ENCODE assay signal across 27 cellular contexts in the genomic region with DNA sequence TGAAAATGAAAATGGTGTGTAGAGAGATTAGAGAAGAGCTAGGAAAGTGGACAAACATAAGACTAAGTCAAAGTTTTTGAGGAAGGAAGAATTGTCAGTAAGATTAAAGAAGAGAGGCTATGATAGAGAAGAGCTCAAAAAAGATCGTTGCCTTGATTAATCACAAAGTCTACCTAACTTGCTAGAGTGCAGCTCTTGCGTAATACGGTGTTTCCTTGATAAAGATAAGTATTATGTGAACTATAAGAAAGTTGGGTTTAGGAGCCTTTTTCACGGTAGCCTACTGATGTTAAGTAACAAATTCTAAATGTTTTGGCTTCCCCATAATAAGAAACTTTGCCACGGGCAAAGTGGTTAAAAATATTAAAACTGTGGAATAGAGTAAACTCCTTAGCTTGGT.
"Had no signal": no experiment of that assay in that cellular context is flagged by ENCODE, and none has a peak within 500 bp of the region (broad histone marks: within the 10 kb centered on the region; RNA-seq: fewer than 3 reads in every experiment).

No MANE protein-coding gene starts in this region.

- H3K36me3 Mint-ChIP-seq: naive thymus-derived CD4-positive, alpha-beta T cell; neural progenitor cell had no signal

- DNase-seq: dermis blood vessel endothelial cell; effector memory CD4-positive, alpha-beta T cell; erythroblast; esophagus squamous epithelium; head of caudate nucleus; kidney; mesendoderm; midbrain; naive thymus-derived CD4-positive, alpha-beta T cell; stimulated activated CD4-positive, alpha-beta T cell treated with anti-CD3 and anti-CD28 coated beads, Interleukin-12 subunit alpha, Interleukin-12 subunit beta, amount 100 ng/mL, for 4 hours; stimulated activated CD4-positive, alpha-beta T cell treated with anti-CD3 and anti-CD28 coated beads, Interleukin-1b, Interleukin-23, amount 100 ng/mL, for 48 hours; stimulated activated CD4-positive, alpha-beta T cell treated with anti-CD3 and anti-CD28 coated beads, Interleukin-4, amount 100 ng/mL, for 1 hour; stimulated activated CD8-positive, alpha-beta memory T cell treated with anti-CD3 and anti-CD28 coated beads, Interleukin-4, amount 100 ng/mL, for 48 hours; stimulated activated naive CD4-positive, alpha-beta T cell; stimulated activated naive CD8-positive, alpha-beta T cell treated with anti-CD3 and anti-CD28 coated beads, Interleukin-15, amount 100 ng/mL, for 72 hours; transverse colon; upper lobe of right lung; uterus had no signal

- H3K27me3 ChIP-seq: esophagus squamous epithelium, neural progenitor cell, suprapubic skin, transverse colon, upper lobe of right lung, uterus had no signal

- H2AFZ ChIP-seq: neural progenitor cell, parathyroid adenoma had no signal

- H3K27ac Mint-ChIP-seq: naive thymus-derived CD4-positive, alpha-beta T cell; nephron; neural progenitor cell; progenitor cell of endocrine pancreas; stimulated activated naive CD8-positive, alpha-beta T cell treated with anti-CD3 and anti-CD28 coated beads, Interleukin-15, amount 100 ng/mL, for 72 hours had no signal

- H3K9me3 Mint-ChIP-seq: neural progenitor cell had no signal

- H3K4me3 ChIP-seq: coronary artery, esophagus squamous epithelium, neural progenitor cell, smooth muscle cell, suprapubic skin, transverse colon, upper lobe of right lung, uterus had no signal

- H3K4me3 Mint-ChIP-seq: naive thymus-derived CD4-positive, alpha-beta T cell; nephron; neural progenitor cell; stimulated activated naive CD8-positive, alpha-beta T cell treated with anti-CD3 and anti-CD28 coated beads, Interleukin-15, amount 100 ng/mL, for 72 hours had no signal

- H3K79me2 ChIP-seq: parathyroid adenoma had no signal

- H3K4me1 Mint-ChIP-seq: naive thymus-derived CD4-positive, alpha-beta T cell; nephron; stimulated activated naive CD8-positive, alpha-beta T cell treated with anti-CD3 and anti-CD28 coated beads, Interleukin-15, amount 100 ng/mL, for 72 hours had no signal

- H3K4me1 ChIP-seq: esophagus squamous epithelium, parathyroid adenoma, suprapubic skin, transverse colon, upper lobe of right lung, uterus had no signal

- ATAC-seq: left lobe of liver; naive thymus-derived CD4-positive, alpha-beta T cell; sciatic nerve; stimulated activated naive CD8-positive, alpha-beta T cell treated with anti-CD3 and anti-CD28 coated beads, Interleukin-15, amount 100 ng/mL, for 72 hours; upper lobe of right lung had no signal

- H3K36me3 ChIP-seq: esophagus squamous epithelium, neural progenitor cell, suprapubic skin, transverse colon, upper lobe of right lung, uterus had no signal

- H3K27ac ChIP-seq: coronary artery, esophagus squamous epithelium, neural progenitor cell, parathyroid adenoma, suprapubic skin, transverse colon, upper lobe of right lung, uterus had no signal

- H3K27me3 Mint-ChIP-seq: naive thymus-derived CD4-positive, alpha-beta T cell; progenitor cell of endocrine pancreas; stimulated activated naive CD8-positive, alpha-beta T cell treated with anti-CD3 and anti-CD28 coated beads, Interleukin-15, amount 100 ng/mL, for 72 hours had no signal
